Comparison of ENCODE assay signal across 9 cellular contexts in genomic region chr10:132518572-132519381, GRCh38. TPM values are rescaled to one million over a fixed set of nuclear protein-coding genes. Genes with fewer than 3 reads are reported as not detected.
DNase-seq lines count a peak whose midpoint lies in the region; ATAC-seq and TF ChIP-seq lines count a peak whose summit lies in the region.
"Had no signal": no experiment of that assay in that cellular context is flagged by ENCODE, and none has a peak within 500 bp of the region (broad histone marks: within the 10 kb centered on the region; RNA-seq: fewer than 3 reads in every experiment).

No MANE protein-coding gene starts in this region.

- H3K36me3 Mint-ChIP-seq in activated T-cell treated with anti-CD3 and anti-CD28 coated beads, Interleukin-2, amount 50 U/mL, for 24 hours (ENCODE audit: low read depth) = no peaks in the 10 kb centered on the region
- H3K36me3 Mint-ChIP-seq in type B pancreatic cell = no peaks in the 10 kb centered on the region

- no peaks in the 10 kb centered on the region for H3K9me3 ChIP-seq in adrenal gland (replicated peaks in 1 of 3)

- no peaks in the 10 kb centered on the region for H3K36me3 ChIP-seq in adrenal gland (replicated peaks in 1 of 2)

- H3K27me3 ChIP-seq in adrenal gland = no peaks in the 10 kb centered on the region

- H3K4me3 Mint-ChIP-seq in activated T-cell treated with anti-CD3 and anti-CD28 coated beads, Interleukin-2, amount 50 U/mL, for 24 hours = no peak overlapping the region
- H3K4me3 Mint-ChIP-seq in type B pancreatic cell = peak overlapping the region; percentile 80

- peaks cover 13% of the 10 kb centered on the region for H3K27me3 Mint-ChIP-seq in activated T-cell treated with anti-CD3 and anti-CD28 coated beads, Interleukin-2, amount 50 U/mL, for 24 hours
- peaks cover 5% of the 10 kb centered on the region for H3K27me3 Mint-ChIP-seq in type B pancreatic cell

- no peaks in the 10 kb centered on the region for H3K4me1 Mint-ChIP-seq in activated T-cell treated with anti-CD3 and anti-CD28 coated beads, Interleukin-2, amount 50 U/mL, for 24 hours (ENCODE audit: low read depth)
- peaks cover 34% of the 10 kb centered on the region for H3K4me1 Mint-ChIP-seq in type B pancreatic cell (ENCODE audit: unreplicated experiment)

- WGBS in adrenal gland, 4 donors = 40 to 53% (median 47%) methylated on average over 23 to 29 of the region's 29 CpGs

- peak overlapping the region in 1 of 4 donors; percentile 31 for H3K4me3 ChIP-seq in adrenal gland

- peak overlapping the region; percentile 60 to 97 (median 84) for H3K27ac ChIP-seq in adrenal gland

- H3K9me3 Mint-ChIP-seq in activated T-cell treated with anti-CD3 and anti-CD28 coated beads, Interleukin-2, amount 50 U/mL, for 24 hours = no peaks in the 10 kb centered on the region
- no peaks in the 10 kb centered on the region for H3K9me3 Mint-ChIP-seq in type B pancreatic cell

- peaks cover 38 to 50% of the 10 kb centered on the region in 2 donors for H3K4me1 ChIP-seq in adrenal gland (replicated peaks in 1 of 2)

- no peak overlapping the region for H3K27ac Mint-ChIP-seq in activated T-cell treated with anti-CD3 and anti-CD28 coated beads, Interleukin-2, amount 50 U/mL, for 24 hours
- peak overlapping the region; percentile 76 for H3K27ac Mint-ChIP-seq in type B pancreatic cell

- peak; percentile 23 for DNase-seq in activated T-cell treated with anti-CD3 and anti-CD28 coated beads, Interleukin-2, amount 50 U/mL, for 24 hours
- DNase-seq in activated T-cell treated with anti-CD3 and anti-CD28 coated beads, Interleukin-2, amount 50 U/mL, for 48 hours = no peak
- DNase-seq in adrenal gland = peak; percentile 68 to 87 (median 81)
- peak; percentile 90 to 91 for DNase-seq in left colon
- DNase-seq in type B pancreatic cell (ENCODE audit: extremely low spot score, unreplicated experiment) = no peak
- DNase-seq in NCI-H524 (lab: John Stamatoyannopoulos, UW) = no peak
- no peak for DNase-seq in SKM-1 (lab: John Stamatoyannopoulos, UW; ENCODE audit: unreplicated experiment)
- DNase-seq: activated naive CD4-positive, alpha-beta T cell treated with Interleukin-2 at 50 U/mL for 16 hours had no signal

- TF ChIP-seq CTCF in adrenal gland (IDR thresholded peaks at IDR 0.05) (peak in 1 of 6 experiments; percentile 13), type B pancreatic cell (conservative IDR thresholded peaks at IDR 0.05) (no peak)

- peak; percentile 94 for ATAC-seq in left colon
- ATAC-seq in GM18909 (IDR thresholded peaks at IDR 0.05; ENCODE audit: poor library complexity, unreplicated experiment) = no peak

- peak in 1 of 2 donors; percentile 54 for TF ChIP-seq POLR2A in adrenal gland (IDR thresholded peaks at IDR 0.05)

- intact Hi-C loops in adrenal gland (cut with DNase I) = no loop called here
- intact Hi-C loops in left colon (cut with DNase I, micrococcal nuclease) = no loop called here

RNA-seq across cellular contexts. Expression of gene INPP5A, which starts 18.8 kb away (rescaled TPM):
- total RNA-seq in adrenal gland (10 to 100 TPM; 25.9 to 62.9 (median 42.6) TPM), left colon (10 to 100 TPM; 35.6 to 42.2 TPM), type B pancreatic cell (ENCODE audit: low replicate concordance) (26.2 and 26.6 TPM in 2 replicates)
- polyA plus RNA-seq in adrenal gland = 10 to 100 TPM; 13.5 to 15.3 (median 14.1) TPM

Comparison
In these comparisons a context has a peak if more than half of its experiments do, and no peak if none do; other contexts are left out.
1. DNase-seq: peak in activated T-cell treated with anti-CD3 and anti-CD28 coated beads, Interleukin-2, amount 50 U/mL, for 24 hours (single experiment), adrenal gland (7 of 7) and left colon (2 of 2); none in activated T-cell treated with anti-CD3 and anti-CD28 coated beads, Interleukin-2, amount 50 U/mL, for 48 hours (0 of 2), type B pancreatic cell (single experiment), NCI-H524 (0 of 2) and SKM-1 (single experiment).